ENCODE assay signal across 7 cellular contexts in genomic region chr2:218290316-218291261, GRCh38. TPM values are rescaled to one million over a fixed set of nuclear protein-coding genes. Genes with fewer than 3 reads are reported as not detected.
A peak's percentile ranks its signal among the peaks of the same experiment; 100 is the strongest.
DNase-seq lines count a peak whose midpoint lies in the region; ATAC-seq, FAIRE-seq and TF ChIP-seq lines count a peak whose summit lies in the region.

No MANE protein-coding gene starts in this region.

- H3K36me3 Mint-ChIP-seq in astrocyte (ENCODE audit: low read depth, unreplicated experiment), result peaks cover 2% of the 10 kb centered on the region

- DNase-seq in NT2/D1 (ENCODE audit: low read depth, low spot score), result no peak
- no peak for DNase-seq in astrocyte (ENCODE audit: low read depth)
- DNase-seq in mesendoderm, result no peak
- no peak for DNase-seq in AG08396 (ENCODE audit: low spot score)
- no peak for DNase-seq in NCI-H187 treated with DMSO at 0.1 percent for 48 hours (lab: John Stamatoyannopoulos, UW)

- peaks cover 55% of the 10 kb centered on the region for H3K79me2 ChIP-seq in astrocyte (ENCODE audit: insufficient read depth, low read length)
- no peaks in the 10 kb centered on the region for H3K79me2 ChIP-seq in mesendoderm (ENCODE audit: control insufficient read depth, insufficient read depth, low read length)

- peaks cover 4% of the 10 kb centered on the region for H4K20me1 ChIP-seq in astrocyte (ENCODE audit: insufficient read depth, low read length)

- no peak overlapping the region for H2BK15ac ChIP-seq in mesendoderm (replicated peaks; ENCODE audit: low read depth)

- no CpG with 5 or more reads among the region's 12 CpGs for WGBS in mesendoderm (ENCODE audit: extremely low coverage, insufficient coverage, low lambda C conversion rate)

- FAIRE-seq in astrocyte (lab: Jason Lieb, UNC), result no peak

- H3K4me1 ChIP-seq in NT2/D1 (ENCODE audit: insufficient read depth, insufficient read length), result peaks cover 23% of the 10 kb centered on the region
- H3K4me1 ChIP-seq in astrocyte (ENCODE audit: insufficient read depth, low read length), result peaks cover 50% of the 10 kb centered on the region
- H3K4me1 ChIP-seq in mesendoderm (ENCODE audit: control insufficient read depth, low read depth, low read length), result peaks cover 13% of the 10 kb centered on the region

- peaks cover 30% of the 10 kb centered on the region for H3K4me1 Mint-ChIP-seq in astrocyte (ENCODE audit: low read depth, unreplicated experiment)

- no peak overlapping the region for H2AK5ac ChIP-seq in mesendoderm (ENCODE audit: low read length)

- H3K18ac ChIP-seq in mesendoderm (ENCODE audit: low read length), result no peak overlapping the region

- H3K27ac ChIP-seq in astrocyte (ENCODE audit: low read depth, low read length) (no peak overlapping the region), mesendoderm (ENCODE audit: low read depth, low read length) (peak overlapping the region; percentile 27)

- H3K27me3 Mint-ChIP-seq in astrocyte (ENCODE audit: low read depth, unreplicated experiment), result no peaks in the 10 kb centered on the region

- H3K9me3 Mint-ChIP-seq in astrocyte (ENCODE audit: unreplicated experiment), result no peaks in the 10 kb centered on the region

- no peaks in the 10 kb centered on the region for H3K9me3 ChIP-seq in NT2/D1 (ENCODE audit: insufficient read depth, low read length)
- H3K9me3 ChIP-seq in astrocyte (ENCODE audit: insufficient read depth, low read depth, low read length), result no peaks in the 10 kb centered on the region

- H3K23ac ChIP-seq in mesendoderm (ENCODE audit: low read length), result no peak overlapping the region

- peak overlapping the region; percentile 53 for H3K9ac ChIP-seq in NT2/D1 (ENCODE audit: insufficient read length, low read depth)
- H3K9ac ChIP-seq in astrocyte (ENCODE audit: low read length), result peak overlapping the region; percentile 87
- peak overlapping the region; percentile 32 for H3K9ac ChIP-seq in mesendoderm (ENCODE audit: low read length)

- no peak overlapping the region for H3K4ac ChIP-seq in mesendoderm (ENCODE audit: low read depth, low read length)

- H4K8ac ChIP-seq in mesendoderm (ENCODE audit: low read depth, low read length), result no peak overlapping the region

- no peak for TF ChIP-seq CTCF in astrocyte (IDR thresholded peaks at IDR 0.05; ENCODE audit: insufficient read depth, low read depth, low read length)

- H3K4me3 Mint-ChIP-seq in astrocyte (ENCODE audit: unreplicated experiment), result peak overlapping the region; percentile 72

- H3K27me3 ChIP-seq in NT2/D1 (ENCODE audit: insufficient read depth, insufficient read length) (no peaks in the 10 kb centered on the region), astrocyte (ENCODE audit: insufficient read depth, low read length) (no peaks in the 10 kb centered on the region), mesendoderm (ENCODE audit: insufficient read depth, low read length, poor library complexity) (no peaks in the 10 kb centered on the region)

- H3K36me3 ChIP-seq in NT2/D1 (ENCODE audit: insufficient read depth, insufficient read length, low read length) (peaks cover 9% of the 10 kb centered on the region), astrocyte (ENCODE audit: insufficient read depth, low read length) (no peaks in the 10 kb centered on the region), mesendoderm (ENCODE audit: control insufficient read depth, insufficient read depth, low read length) (no peaks in the 10 kb centered on the region)

- no peak overlapping the region for H2BK5ac ChIP-seq in mesendoderm (ENCODE audit: low read length)

- ATAC-seq in GM18861 (IDR thresholded peaks at IDR 0.05; ENCODE audit: unreplicated experiment) (peak; percentile 57), HG02642 (IDR thresholded peaks at IDR 0.05; ENCODE audit: poor library complexity, unreplicated experiment) (peak; percentile 55)

- H3K4me2 ChIP-seq in astrocyte (ENCODE audit: low read length), result peak overlapping the region; percentile 94
- H3K4me2 ChIP-seq in mesendoderm (ENCODE audit: low read length), result no peak overlapping the region

- H2AFZ ChIP-seq in astrocyte (ENCODE audit: low read depth, low read length), result no peak overlapping the region

- H3K27ac Mint-ChIP-seq in astrocyte (ENCODE audit: unreplicated experiment), result peak overlapping the region; percentile 59

- H3K79me1 ChIP-seq in mesendoderm (ENCODE audit: low read length), result peaks cover 4% of the 10 kb centered on the region

- H3K4me3 ChIP-seq in NT2/D1 (ENCODE audit: insufficient read length, low read depth) (no peak overlapping the region), astrocyte (ENCODE audit: insufficient read depth, low read depth, low read length) (peak overlapping the region; percentile 79), mesendoderm (ENCODE audit: low read length) (no peak overlapping the region)

- no peak overlapping the region for H2BK120ac ChIP-seq in mesendoderm (ENCODE audit: low read depth, low read length)

- no peak overlapping the region for H4K5ac ChIP-seq in mesendoderm (ENCODE audit: low read length)

- peak overlapping the region; percentile 94 for H3K56ac ChIP-seq in mesendoderm (ENCODE audit: low read length)

RNA-seq across cellular contexts. Expression of gene TMBIM1, which starts 1.7 kb away (rescaled TPM):
- total RNA-seq in astrocyte, result 34.8 and 37.2 TPM in 2 replicates
- 20.7 TPM for polyA plus RNA-seq in mesendoderm (2013, experiment 1 of 2)
- 17.9 TPM for polyA plus RNA-seq in mesendoderm (2013, experiment 2 of 2)

RNA-seq across cellular contexts. Expression of gene PNKD, which starts 20.3 kb away (rescaled TPM):
- total RNA-seq in astrocyte, result 40.9 and 43.3 TPM in 2 replicates
- polyA plus RNA-seq in mesendoderm (2013, experiment 1 of 2), result 36.7 TPM
- 36.3 TPM for polyA plus RNA-seq in mesendoderm (2013, experiment 2 of 2)

RNA-seq across cellular contexts. Expression of gene AAMP, which starts 20.7 kb away (rescaled TPM):
- 78.8 and 87.3 TPM in 2 replicates for total RNA-seq in astrocyte
- polyA plus RNA-seq in mesendoderm (2013, experiment 1 of 2), result 63.9 TPM
- 62.4 TPM for polyA plus RNA-seq in mesendoderm (2013, experiment 2 of 2)

RNA-seq across cellular contexts. Expression of gene GPBAR1, which starts 29.8 kb away (rescaled TPM):
- 0.55 and 0.70 TPM in 2 replicates for total RNA-seq in astrocyte
- 0.10 TPM for polyA plus RNA-seq in mesendoderm (2013, experiment 1 of 2)
- 0.13 TPM for polyA plus RNA-seq in mesendoderm (2013, experiment 2 of 2)

Comparison
In these comparisons a context has a peak if more than half of its experiments do, and no peak if none do; other contexts are left out.
1. H3K9ac ChIP-seq: peak in every context shown above with its lines; median percentile 87 in astrocyte; 53 in NT2/D1; 32 in mesendoderm.